ENCODE assay signal across 8 cellular contexts in the genomic region with DNA sequence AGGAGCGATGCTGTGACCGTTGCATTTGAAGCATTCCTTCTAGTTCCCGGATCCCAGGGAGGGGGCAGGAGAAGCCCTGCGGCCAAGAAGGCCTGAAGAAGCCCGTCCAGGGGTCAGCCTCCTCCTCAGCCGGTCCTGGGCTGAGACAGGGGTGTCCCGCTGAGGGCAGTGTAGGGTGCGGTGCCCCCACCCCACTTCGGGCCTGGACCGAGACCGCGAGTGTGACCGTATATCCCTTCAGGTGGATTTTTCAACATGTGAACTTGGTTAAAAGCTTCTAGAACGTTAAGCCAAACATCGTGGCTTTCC. TPM values are rescaled to one million over a fixed set of nuclear protein-coding genes. Genes with fewer than 3 reads are reported as not detected.
DNase-seq lines count a peak whose midpoint lies in the region; ATAC-seq and TF ChIP-seq lines count a peak whose summit lies in the region.

No MANE protein-coding gene starts in this region.

- peak overlapping the region; percentile 8 for H3K9ac ChIP-seq in mucosa of stomach (ENCODE audit: low read length)

- H3K4me3 ChIP-seq in AG09309 (ENCODE audit: control insufficient read depth, low read depth, low read length) (peak overlapping the region; percentile 36), astrocyte of the cerebellum (ENCODE audit: low read depth, low read length) (peak overlapping the region; percentile 44), mucosa of stomach (ENCODE audit: low read length) (peak overlapping the region; percentile 9), HAP-1 (no peak overlapping the region)

- H3K4me1 ChIP-seq in mucosa of stomach (ENCODE audit: control insufficient read depth, insufficient read depth, low read length) = peaks cover 36% of the 10 kb centered on the region
- peaks cover 8% of the 10 kb centered on the region for H3K4me1 ChIP-seq in HAP-1

- peak overlapping the region; percentile 89 for H3K4me3 Mint-ChIP-seq in HFFc6

- H3K36me3 ChIP-seq in mucosa of stomach (ENCODE audit: control insufficient read depth, insufficient read depth, low read length) (no peaks in the 10 kb centered on the region), HAP-1 (replicated peaks) (no peaks in the 10 kb centered on the region)

- no peaks in the 10 kb centered on the region for H3K9me3 Mint-ChIP-seq in HFFc6

- H3K27ac Mint-ChIP-seq in HFFc6 = 0 out of 2 replicates have a peak overlapping the region, but pooled peaks have one; percentile 3

- DNase-seq in AG09309 (ENCODE audit: low read depth) (no peak), HFFc6 (no peak), astrocyte of the cerebellum (ENCODE audit: low read depth) (no peak), SIG-M5 (lab: John Stamatoyannopoulos, UW) (no peak), HAP-1 (ENCODE audit: low spot score in 2 of 2) (no peak), dedifferentiated amniotic fluid mesenchymal stem cell (ENCODE audit: extremely low spot score) (no peak)

- H3K4me1 Mint-ChIP-seq in HFFc6 (ENCODE audit: low read depth) = peaks cover 24% of the 10 kb centered on the region

- ATAC-seq in GM21786 (IDR thresholded peaks at IDR 0.05; ENCODE audit: unreplicated experiment) = no peak

- peaks cover 67% of the 10 kb centered on the region for H3K27me3 ChIP-seq in mucosa of stomach (ENCODE audit: control insufficient read depth, insufficient read depth, low read length)
- H3K27me3 ChIP-seq in HAP-1 (ENCODE audit: low read depth) = no peaks in the 10 kb centered on the region

- TF ChIP-seq CTCF in AG09309 (IDR thresholded peaks at IDR 0.05; ENCODE audit: control insufficient read depth, insufficient read depth, low read depth, low read length, missing control alignments) = no peak
- TF ChIP-seq CTCF in HFFc6 (IDR thresholded peaks at IDR 0.05) = no peak
- TF ChIP-seq CTCF in astrocyte of the cerebellum (IDR thresholded peaks at IDR 0.05; ENCODE audit: low read depth, low read length, missing control alignments) = no peak

- H3K9me3 ChIP-seq in mucosa of stomach (ENCODE audit: control insufficient read depth, low read length) = no peaks in the 10 kb centered on the region
- H3K9me3 ChIP-seq in HAP-1 = peaks cover 1% of the 10 kb centered on the region; the same call in 1 of the 2 replicates

- no peaks in the 10 kb centered on the region for H3K36me3 Mint-ChIP-seq in HFFc6 (ENCODE audit: low read depth)

- H3K27me3 Mint-ChIP-seq in HFFc6 (ENCODE audit: insufficient read depth) = peaks cover 31% of the 10 kb centered on the region

- in situ Hi-C loops in astrocyte of the cerebellum (cut with HindIII; ENCODE audit: low sequenced_read_pairs) (no loop called here), HAP-1 (cut with MboI; ENCODE audit: low sequenced_read_pairs) (no loop called here)

RNA-seq across cellular contexts. Expression of a gene that starts 2.8 kb away (rescaled TPM):
- total RNA-seq in HFFc6 (2021; fragmentation: NEBNext Ultra II Directional; extraction: Animal tissue kit (Norgen Biotek cat#: 25700)) = not detected
